ENCODE assay signal across 31 cellular contexts in the genomic region with DNA sequence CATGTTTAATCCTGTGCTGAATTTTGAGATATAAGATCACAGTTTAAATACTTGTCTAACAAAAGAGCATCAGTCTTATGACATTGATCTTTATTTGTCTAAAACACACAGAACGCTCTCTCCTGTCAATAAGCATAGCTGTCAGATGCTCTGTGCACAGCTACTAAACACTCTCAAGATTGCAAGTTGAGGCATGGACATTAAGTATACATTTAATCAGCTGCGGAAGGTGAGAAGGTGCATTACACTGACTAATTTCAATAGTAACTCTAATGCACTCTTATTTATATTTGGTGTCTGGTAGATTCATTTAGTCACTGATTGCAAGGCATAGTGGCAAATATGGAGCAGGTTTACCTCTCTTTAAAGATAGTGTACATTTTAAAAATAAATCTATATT.
"Had no signal": no experiment of that assay in that cellular context is flagged by ENCODE, and none has a peak within 500 bp of the region (broad histone marks: within the 10 kb centered on the region; RNA-seq: fewer than 3 reads in every experiment).

No MANE protein-coding gene starts in this region.

- H3K9ac ChIP-seq: KMS-11 had no signal

- FAIRE-seq: RCC 7860 had no signal

- ATAC-seq: Panc1, Right ventricle myocardium inferior, SK-N-SH treated with all-trans-retinoic acid at 6 μM for 48 hours, T-cell had no signal

- H2AFZ ChIP-seq: PC-9 had no signal

- H3K9me3 ChIP-seq: SJCRH30 had no signal

- H3K27me3 ChIP-seq: SJCRH30 had no signal

- DNase-seq: Karpas-422, KBM-7, MM.1S, MV-4-11, NCI-H1092, NCI-H1105, NCI-H1417 treated with DMSO at 0.1 percent for 48 hours, NCI-H1436 treated with DMSO at 0.1 percent for 48 hours, NCI-H1694 treated with DMSO at 0.1 percent for 48 hours, NCI-H187 treated with DMSO at 0.1 percent for 48 hours, NCI-H2029, NCI-H2081, NCI-H2171 treated with DMSO at 0.1 percent for 48 hours, NCI-H2227 treated with DMSO at 0.1 percent for 48 hours, NCI-H345, NCI-H446, NCI-H524 treated with DMSO at 0.1 percent for 48 hours, NCI-H526 treated with DMSO at 0.1 percent for 48 hours, NCI-H774, PC-9, SHP77, SIG-M5, SJCRH30, T-cell had no signal

- H3K36me3 ChIP-seq: SJCRH30 had no signal

- H3K4me2 ChIP-seq: KMS-11, PC-9 had no signal

- H3K4me3 ChIP-seq: PC-9, SJCRH30, SK-N-MC had no signal

- H3K27ac ChIP-seq: KMS-11, PC-9, RWPE1, SJCRH30, SK-N-MC had no signal

- H3K4me1 ChIP-seq: SJCRH30 had no signal
